ENCODE assay signal across 16 cellular contexts in genomic region chr14:34362625-34363251, GRCh38.
DNase-seq lines count a peak whose midpoint lies in the region; ATAC-seq and TF ChIP-seq lines count a peak whose summit lies in the region.
"Had no signal": no experiment of that assay in that cellular context is flagged by ENCODE, and none has a peak within 500 bp of the region (broad histone marks: within the 10 kb centered on the region; RNA-seq: fewer than 3 reads in every experiment).

No MANE protein-coding gene starts in this region.

- peak overlapping the region; percentile 85 for H3K27ac Mint-ChIP-seq in Calu3 (ENCODE audit: unreplicated experiment)

- TF ChIP-seq CTCF in Calu3 (IDR thresholded peaks at IDR 0.05; ENCODE audit: unreplicated experiment) (no peak), HEK293 (tag by site-specific recombination; IDR thresholded peaks at IDR 0.05) (no peak), sigmoid colon (IDR thresholded peaks at IDR 0.05) (no peak)

- H3K4me1 ChIP-seq in HEK293 (ENCODE audit: control insufficient read depth, insufficient read depth, low read length) = no peaks in the 10 kb centered on the region
- peaks cover 0 to 4% (median 0%) of the 10 kb centered on the region in 4 donors for H3K4me1 ChIP-seq in sigmoid colon

- H3K4me3 Mint-ChIP-seq in Calu3 (ENCODE audit: low read depth, unreplicated experiment) = no peak overlapping the region

- intact Hi-C loops in Calu3 (cut with micrococcal nuclease; ENCODE audit: unreplicated experiment) = no loop called here
- intact Hi-C loops in sigmoid colon (cut with DNase I) = no loop called here

- H3K36me3 ChIP-seq in HEK293 (ENCODE audit: control insufficient read depth in 2 of 2, insufficient read depth in 1 of 2, low read length in 2 of 2) (no peaks in the 10 kb centered on the region), sigmoid colon (no peaks in the 10 kb centered on the region)
- H3K36me3 ChIP-seq: BLaER1 treated with 17β-estradiol and CSF1 and Interleukin-3, amounts not matched to agents 10 nM and 100 nM; MG63 had no signal

- POLR2A ChIA-PET in HEK293 (lab: Yijun Ruan, JAX) = no interaction called here

- H3K4me3 ChIP-seq in HEK293 (ENCODE audit: low read depth, low read length) (no peak overlapping the region), sigmoid colon (no peak overlapping the region)
- H3K4me3 ChIP-seq: BLaER1 treated with 17β-estradiol and CSF1 and Interleukin-3, amounts not matched to agents 10 nM and 100 nM; MG63 had no signal

- H3K4me1 Mint-ChIP-seq in Calu3 (ENCODE audit: low read depth, unreplicated experiment) = peaks cover 38% of the 10 kb centered on the region

- TF ChIP-seq POLR2A in sigmoid colon (IDR thresholded peaks at IDR 0.05) = no peak

- H3K27me3 ChIP-seq in sigmoid colon = no peaks in the 10 kb centered on the region
- H3K27me3 ChIP-seq: BLaER1 treated with 17β-estradiol and CSF1 and Interleukin-3, amounts not matched to agents 10 nM and 100 nM; MG63 had no signal

- H3K9me3 ChIP-seq in HEK293 (ENCODE audit: control insufficient read depth, insufficient read depth, low read depth, low read length) = no peaks in the 10 kb centered on the region
- no peaks in the 10 kb centered on the region for H3K9me3 ChIP-seq in sigmoid colon
- H3K9me3 ChIP-seq: MG63 had no signal

- no TSS peak for BruUV-seq in Calu3 (replicated peaks; lab: Mats Ljungman, UMichigan)

- no peaks in the 10 kb centered on the region for H3K9me3 Mint-ChIP-seq in Calu3 (ENCODE audit: low read depth, unreplicated experiment)

- DNase-seq in Calu3 (no peak), amniotic epithelial cell (ENCODE audit: low read depth) (peak; percentile 62), sigmoid colon (no peak), putamen (ENCODE audit: low spot score) (no peak), NCI-H82 (lab: John Stamatoyannopoulos, UW) (no peak), nucleus accumbens (lab: John Stamatoyannopoulos, UW) (no peak)
- DNase-seq: GDM1, KBM-7, MG63, NCI-H1417 treated with DMSO at 0.1 percent for 48 hours, NCI-H2029 treated with DMSO at 0.1 percent for 48 hours, NCI-H510A, OCI-M1 had no signal

- ATAC-seq in GM21737 (IDR thresholded peaks at IDR 0.05; ENCODE audit: unreplicated experiment) = no peak

- no peaks in the 10 kb centered on the region for H3K27me3 Mint-ChIP-seq in Calu3 (ENCODE audit: unreplicated experiment)

- WGBS in sigmoid colon, 2 donors = 91% methylated on average over 3 of the region's 3 CpGs

- CTCF ChIA-PET in Calu3 (lab: Charles Lee) = no interaction called here
- CTCF ChIA-PET in HEK293 (lab: Yijun Ruan, JAX) = interaction anchor here (0.5 kb wide), 1 partner anchor 301 kb away, joined by 3 read pairs; no protein-coding TSS in a partner anchor

- H3K36me3 Mint-ChIP-seq in Calu3 (ENCODE audit: insufficient read depth, unreplicated experiment) = no peaks in the 10 kb centered on the region

- no peak for TF ChIP-seq EP300 in sigmoid colon (IDR thresholded peaks at IDR 0.05)

- H3K27ac ChIP-seq in HEK293 (ENCODE audit: extremely low read depth, low read depth, low read length) = no peak overlapping the region
- H3K27ac ChIP-seq in sigmoid colon = peak overlapping the region; percentile 41 to 63 (median 52)
- H3K27ac ChIP-seq: BLaER1 treated with 17β-estradiol and CSF1 and Interleukin-3, amounts not matched to agents 10 nM and 100 nM had no signal

TF ChIP-seq in HEK293, 187 proteins besides CTCF, POLR2A, EP300 and RAD21:
- TF ChIP-seq, protein P1, sequence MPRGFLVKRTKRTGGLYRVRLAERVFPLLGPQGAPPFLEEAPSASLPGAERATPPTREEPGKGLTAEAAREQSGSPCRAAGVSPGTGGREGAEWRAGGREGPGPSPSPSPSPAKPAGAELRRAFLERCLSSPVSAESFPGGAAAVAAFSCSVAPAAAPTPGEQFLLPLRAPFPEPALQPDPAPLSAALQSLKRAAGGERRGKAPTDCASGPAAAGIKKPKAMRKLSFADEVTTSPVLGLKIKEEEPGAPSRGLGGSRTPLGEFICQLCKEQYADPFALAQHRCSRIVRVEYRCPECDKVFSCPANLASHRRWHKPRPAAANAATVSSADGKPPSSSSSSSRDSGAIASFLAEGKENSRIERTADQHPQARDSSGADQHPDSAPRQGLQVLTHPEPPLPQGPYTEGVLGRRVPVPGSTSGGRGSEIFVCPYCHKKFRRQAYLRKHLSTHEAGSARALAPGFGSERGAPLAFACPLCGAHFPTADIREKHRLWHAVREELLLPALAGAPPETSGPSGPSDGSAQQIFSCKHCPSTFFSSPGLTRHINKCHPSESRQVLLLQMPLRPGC (tag by site-specific recombination; IDR thresholded peaks at IDR 0.05) = no peak
- 0 out of 2 replicates have a peak, but pooled peaks have one; percentile 24 for TF ChIP-seq ZFHX2 (tag by site-specific recombination; conservative IDR thresholded peaks at IDR 0.05)
